ENCODE assay signal across 1 cellular context in the genomic region with DNA sequence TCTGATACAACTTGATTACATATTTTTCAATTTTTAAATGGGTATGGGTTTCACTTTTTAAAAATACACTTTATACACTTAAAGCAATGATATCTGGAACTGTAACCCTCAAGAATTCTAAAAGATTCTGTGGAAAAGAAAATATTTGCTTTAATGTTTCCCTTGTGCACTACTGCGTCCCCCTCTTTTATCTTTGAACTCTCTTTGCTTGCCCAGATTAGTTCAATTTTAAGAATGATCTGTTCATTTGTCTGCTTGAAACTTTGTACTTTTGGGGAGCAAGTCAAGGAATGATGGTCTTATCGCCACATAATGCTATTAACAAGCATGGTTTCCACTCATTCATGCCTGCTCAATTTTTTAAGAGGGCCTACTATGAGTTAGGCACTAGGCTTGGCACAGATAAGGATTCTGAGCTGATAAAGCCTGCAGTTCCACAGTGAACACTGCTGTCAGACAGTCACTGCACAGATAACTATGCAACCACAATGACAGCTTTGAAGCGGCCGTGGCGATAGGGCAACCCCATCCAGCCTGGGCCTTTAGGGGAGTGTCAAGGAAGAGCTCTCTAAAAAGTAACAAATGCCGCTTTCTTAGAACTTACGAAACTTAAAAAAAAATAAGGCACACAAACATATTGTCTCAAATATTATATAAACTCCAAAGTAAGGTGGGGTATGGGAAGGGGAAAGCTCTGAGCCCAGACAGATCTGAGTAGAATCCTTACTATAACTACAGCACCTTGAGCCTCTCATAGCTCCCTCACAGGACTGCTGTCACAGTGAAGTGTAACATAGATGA.
TF ChIP-seq lines count a peak whose summit lies in the region.

No MANE protein-coding gene starts in this region.

TF ChIP-seq in K562, 482 proteins besides CTCF, POLR2A, EP300 and RAD21 (continued from another document and continues in another):
- TF ChIP-seq, protein P1, sequence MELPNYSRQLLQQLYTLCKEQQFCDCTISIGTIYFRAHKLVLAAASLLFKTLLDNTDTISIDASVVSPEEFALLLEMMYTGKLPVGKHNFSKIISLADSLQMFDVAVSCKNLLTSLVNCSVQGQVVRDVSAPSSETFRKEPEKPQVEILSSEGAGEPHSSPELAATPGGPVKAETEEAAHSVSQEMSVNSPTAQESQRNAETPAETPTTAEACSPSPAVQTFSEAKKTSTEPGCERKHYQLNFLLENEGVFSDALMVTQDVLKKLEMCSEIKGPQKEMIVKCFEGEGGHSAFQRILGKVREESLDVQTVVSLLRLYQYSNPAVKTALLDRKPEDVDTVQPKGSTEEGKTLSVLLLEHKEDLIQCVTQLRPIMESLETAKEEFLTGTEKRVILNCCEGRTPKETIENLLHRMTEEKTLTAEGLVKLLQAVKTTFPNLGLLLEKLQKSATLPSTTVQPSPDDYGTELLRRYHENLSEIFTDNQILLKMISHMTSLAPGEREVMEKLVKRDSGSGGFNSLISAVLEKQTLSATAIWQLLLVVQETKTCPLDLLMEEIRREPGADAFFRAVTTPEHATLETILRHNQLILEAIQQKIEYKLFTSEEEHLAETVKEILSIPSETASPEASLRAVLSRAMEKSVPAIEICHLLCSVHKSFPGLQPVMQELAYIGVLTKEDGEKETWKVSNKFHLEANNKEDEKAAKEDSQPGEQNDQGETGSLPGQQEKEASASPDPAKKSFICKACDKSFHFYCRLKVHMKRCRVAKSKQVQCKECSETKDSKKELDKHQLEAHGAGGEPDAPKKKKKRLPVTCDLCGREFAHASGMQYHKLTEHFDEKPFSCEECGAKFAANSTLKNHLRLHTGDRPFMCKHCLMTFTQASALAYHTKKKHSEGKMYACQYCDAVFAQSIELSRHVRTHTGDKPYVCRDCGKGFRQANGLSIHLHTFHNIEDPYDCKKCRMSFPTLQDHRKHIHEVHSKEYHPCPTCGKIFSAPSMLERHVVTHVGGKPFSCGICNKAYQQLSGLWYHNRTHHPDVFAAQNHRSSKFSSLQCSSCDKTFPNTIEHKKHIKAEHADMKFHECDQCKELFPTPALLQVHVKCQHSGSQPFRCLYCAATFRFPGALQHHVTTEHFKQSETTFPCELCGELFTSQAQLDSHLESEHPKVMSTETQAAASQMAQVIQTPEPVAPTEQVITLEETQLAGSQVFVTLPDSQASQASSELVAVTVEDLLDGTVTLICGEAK (IDR thresholded peaks at IDR 0.05): no peak
- TF ChIP-seq, protein P1 (CRISPR knock-in tag; IDR thresholded peaks at IDR 0.05): no peak
- no peak for TF ChIP-seq BACH1 (tag; IDR thresholded peaks at IDR 0.05)
- no peak for TF ChIP-seq FUS (optimal IDR thresholded peaks at IDR 0.05; ENCODE audit: low read depth, low read length)
- TF ChIP-seq CREM (IDR thresholded peaks at IDR 0.05; ENCODE audit: low read depth): peak; percentile 83
- TF ChIP-seq ZNF347 (CRISPR knock-in tag; IDR thresholded peaks at IDR 0.05; ENCODE audit: low read depth): no peak
- TF ChIP-seq, protein P2, sequence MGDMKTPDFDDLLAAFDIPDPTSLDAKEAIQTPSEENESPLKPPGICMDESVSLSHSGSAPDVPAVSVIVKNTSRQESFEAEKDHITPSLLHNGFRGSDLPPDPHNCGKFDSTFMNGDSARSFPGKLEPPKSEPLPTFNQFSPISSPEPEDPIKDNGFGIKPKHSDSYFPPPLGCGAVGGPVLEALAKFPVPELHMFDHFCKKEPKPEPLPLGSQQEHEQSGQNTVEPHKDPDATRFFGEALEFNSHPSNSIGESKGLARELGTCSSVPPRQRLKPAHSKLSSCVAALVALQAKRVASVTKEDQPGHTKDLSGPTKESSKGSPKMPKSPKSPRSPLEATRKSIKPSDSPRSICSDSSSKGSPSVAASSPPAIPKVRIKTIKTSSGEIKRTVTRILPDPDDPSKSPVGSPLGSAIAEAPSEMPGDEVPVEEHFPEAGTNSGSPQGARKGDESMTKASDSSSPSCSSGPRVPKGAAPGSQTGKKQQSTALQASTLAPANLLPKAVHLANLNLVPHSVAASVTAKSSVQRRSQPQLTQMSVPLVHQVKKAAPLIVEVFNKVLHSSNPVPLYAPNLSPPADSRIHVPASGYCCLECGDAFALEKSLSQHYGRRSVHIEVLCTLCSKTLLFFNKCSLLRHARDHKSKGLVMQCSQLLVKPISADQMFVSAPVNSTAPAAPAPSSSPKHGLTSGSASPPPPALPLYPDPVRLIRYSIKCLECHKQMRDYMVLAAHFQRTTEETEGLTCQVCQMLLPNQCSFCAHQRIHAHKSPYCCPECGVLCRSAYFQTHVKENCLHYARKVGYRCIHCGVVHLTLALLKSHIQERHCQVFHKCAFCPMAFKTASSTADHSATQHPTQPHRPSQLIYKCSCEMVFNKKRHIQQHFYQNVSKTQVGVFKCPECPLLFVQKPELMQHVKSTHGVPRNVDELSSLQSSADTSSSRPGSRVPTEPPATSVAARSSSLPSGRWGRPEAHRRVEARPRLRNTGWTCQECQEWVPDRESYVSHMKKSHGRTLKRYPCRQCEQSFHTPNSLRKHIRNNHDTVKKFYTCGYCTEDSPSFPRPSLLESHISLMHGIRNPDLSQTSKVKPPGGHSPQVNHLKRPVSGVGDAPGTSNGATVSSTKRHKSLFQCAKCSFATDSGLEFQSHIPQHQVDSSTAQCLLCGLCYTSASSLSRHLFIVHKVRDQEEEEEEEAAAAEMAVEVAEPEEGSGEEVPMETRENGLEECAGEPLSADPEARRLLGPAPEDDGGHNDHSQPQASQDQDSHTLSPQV (IDR thresholded peaks at IDR 0.05): no peak
- no peak for TF ChIP-seq GABPB1 (CRISPR knock-in tag; IDR thresholded peaks at IDR 0.05)
- no peak for TF ChIP-seq ZNF75A (CRISPR knock-in tag; IDR thresholded peaks at IDR 0.05)
- TF ChIP-seq RBM39 (optimal IDR thresholded peaks at IDR 0.05; ENCODE audit: low read depth, low read length): no peak
- no peak for TF ChIP-seq ZNF76 (CRISPR knock-in tag; IDR thresholded peaks at IDR 0.05; ENCODE audit: borderline replicate concordance)
- no peak for TF ChIP-seq ILK (tag; IDR thresholded peaks at IDR 0.05; ENCODE audit: borderline replicate concordance, low read depth)
- TF ChIP-seq ELF2 (CRISPR knock-in tag; IDR thresholded peaks at IDR 0.05): no peak
- TF ChIP-seq, protein P3, sequence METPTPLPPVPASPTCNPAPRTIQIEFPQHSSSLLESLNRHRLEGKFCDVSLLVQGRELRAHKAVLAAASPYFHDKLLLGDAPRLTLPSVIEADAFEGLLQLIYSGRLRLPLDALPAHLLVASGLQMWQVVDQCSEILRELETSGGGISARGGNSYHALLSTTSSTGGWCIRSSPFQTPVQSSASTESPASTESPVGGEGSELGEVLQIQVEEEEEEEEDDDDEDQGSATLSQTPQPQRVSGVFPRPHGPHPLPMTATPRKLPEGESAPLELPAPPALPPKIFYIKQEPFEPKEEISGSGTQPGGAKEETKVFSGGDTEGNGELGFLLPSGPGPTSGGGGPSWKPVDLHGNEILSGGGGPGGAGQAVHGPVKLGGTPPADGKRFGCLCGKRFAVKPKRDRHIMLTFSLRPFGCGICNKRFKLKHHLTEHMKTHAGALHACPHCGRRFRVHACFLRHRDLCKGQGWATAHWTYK (CRISPR knock-in tag; IDR thresholded peaks at IDR 0.05): peak; percentile 65; the same call in 1 of the 2 replicates
- TF ChIP-seq NBN (IDR thresholded peaks at IDR 0.05; ENCODE audit: low read depth): 0 out of 2 replicates have a peak, but pooled peaks have one; percentile 24
- 0 out of 2 replicates have a peak, but pooled peaks have one; percentile 26 for TF ChIP-seq GATAD2A (IDR thresholded peaks at IDR 0.05)
- TF ChIP-seq, protein P4, sequence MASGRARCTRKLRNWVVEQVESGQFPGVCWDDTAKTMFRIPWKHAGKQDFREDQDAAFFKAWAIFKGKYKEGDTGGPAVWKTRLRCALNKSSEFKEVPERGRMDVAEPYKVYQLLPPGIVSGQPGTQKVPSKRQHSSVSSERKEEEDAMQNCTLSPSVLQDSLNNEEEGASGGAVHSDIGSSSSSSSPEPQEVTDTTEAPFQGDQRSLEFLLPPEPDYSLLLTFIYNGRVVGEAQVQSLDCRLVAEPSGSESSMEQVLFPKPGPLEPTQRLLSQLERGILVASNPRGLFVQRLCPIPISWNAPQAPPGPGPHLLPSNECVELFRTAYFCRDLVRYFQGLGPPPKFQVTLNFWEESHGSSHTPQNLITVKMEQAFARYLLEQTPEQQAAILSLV (tag; IDR thresholded peaks at IDR 0.05): no peak
- TF ChIP-seq ZNF695 (CRISPR knock-in tag; IDR thresholded peaks at IDR 0.05): no peak
- TF ChIP-seq MXI1 (IDR thresholded peaks at IDR 0.05; ENCODE audit: low read depth, low read length): no peak
- TF ChIP-seq PYGO2 (tag; IDR thresholded peaks at IDR 0.05): no peak
- TF ChIP-seq ZNF699 (CRISPR knock-in tag; IDR thresholded peaks at IDR 0.05; ENCODE audit: insufficient replicate concordance): no peak
- peak; percentile 33 for TF ChIP-seq RBBP5 (IDR thresholded peaks at IDR 0.05; ENCODE audit: borderline replicate concordance, insufficient read depth, low read length, poor library complexity, severe bottlenecking)
- peak; percentile 75 for TF ChIP-seq MYNN (IDR thresholded peaks at IDR 0.05)
- TF ChIP-seq MYNN (CRISPR knock-in tag; IDR thresholded peaks at IDR 0.05): no peak
- no peak for TF ChIP-seq GTF2A2 (tag; IDR thresholded peaks at IDR 0.05)
- no peak for TF ChIP-seq FOXJ3 (CRISPR knock-in tag; IDR thresholded peaks at IDR 0.05)
- no peak for TF ChIP-seq DACH1 (IDR thresholded peaks at IDR 0.05; ENCODE audit: partially characterized antibody)
- TF ChIP-seq KHSRP (IDR thresholded peaks at IDR 0.05): no peak
- TF ChIP-seq OTX1 (CRISPR knock-in tag; IDR thresholded peaks at IDR 0.05): no peak
- TF ChIP-seq, protein P5, sequence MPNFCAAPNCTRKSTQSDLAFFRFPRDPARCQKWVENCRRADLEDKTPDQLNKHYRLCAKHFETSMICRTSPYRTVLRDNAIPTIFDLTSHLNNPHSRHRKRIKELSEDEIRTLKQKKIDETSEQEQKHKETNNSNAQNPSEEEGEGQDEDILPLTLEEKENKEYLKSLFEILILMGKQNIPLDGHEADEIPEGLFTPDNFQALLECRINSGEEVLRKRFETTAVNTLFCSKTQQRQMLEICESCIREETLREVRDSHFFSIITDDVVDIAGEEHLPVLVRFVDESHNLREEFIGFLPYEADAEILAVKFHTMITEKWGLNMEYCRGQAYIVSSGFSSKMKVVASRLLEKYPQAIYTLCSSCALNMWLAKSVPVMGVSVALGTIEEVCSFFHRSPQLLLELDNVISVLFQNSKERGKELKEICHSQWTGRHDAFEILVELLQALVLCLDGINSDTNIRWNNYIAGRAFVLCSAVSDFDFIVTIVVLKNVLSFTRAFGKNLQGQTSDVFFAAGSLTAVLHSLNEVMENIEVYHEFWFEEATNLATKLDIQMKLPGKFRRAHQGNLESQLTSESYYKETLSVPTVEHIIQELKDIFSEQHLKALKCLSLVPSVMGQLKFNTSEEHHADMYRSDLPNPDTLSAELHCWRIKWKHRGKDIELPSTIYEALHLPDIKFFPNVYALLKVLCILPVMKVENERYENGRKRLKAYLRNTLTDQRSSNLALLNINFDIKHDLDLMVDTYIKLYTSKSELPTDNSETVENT (CRISPR knock-in tag; IDR thresholded peaks at IDR 0.05): no peak
- TF ChIP-seq HNRNPLL (IDR thresholded peaks at IDR 0.05; ENCODE audit: low read depth, low read length, poor library complexity, severe bottlenecking): no peak
- TF ChIP-seq SAP30 (IDR thresholded peaks at IDR 0.05; ENCODE audit: borderline replicate concordance, insufficient read depth, low read depth, low read length, poor library complexity, severe bottlenecking): no peak
- TF ChIP-seq, protein P6, sequence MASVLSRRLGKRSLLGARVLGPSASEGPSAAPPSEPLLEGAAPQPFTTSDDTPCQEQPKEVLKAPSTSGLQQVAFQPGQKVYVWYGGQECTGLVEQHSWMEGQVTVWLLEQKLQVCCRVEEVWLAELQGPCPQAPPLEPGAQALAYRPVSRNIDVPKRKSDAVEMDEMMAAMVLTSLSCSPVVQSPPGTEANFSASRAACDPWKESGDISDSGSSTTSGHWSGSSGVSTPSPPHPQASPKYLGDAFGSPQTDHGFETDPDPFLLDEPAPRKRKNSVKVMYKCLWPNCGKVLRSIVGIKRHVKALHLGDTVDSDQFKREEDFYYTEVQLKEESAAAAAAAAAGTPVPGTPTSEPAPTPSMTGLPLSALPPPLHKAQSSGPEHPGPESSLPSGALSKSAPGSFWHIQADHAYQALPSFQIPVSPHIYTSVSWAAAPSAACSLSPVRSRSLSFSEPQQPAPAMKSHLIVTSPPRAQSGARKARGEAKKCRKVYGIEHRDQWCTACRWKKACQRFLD (CRISPR knock-in tag; IDR thresholded peaks at IDR 0.05): peak; percentile 42; the same call in 1 of the 2 replicates
- TF ChIP-seq, protein P7, sequence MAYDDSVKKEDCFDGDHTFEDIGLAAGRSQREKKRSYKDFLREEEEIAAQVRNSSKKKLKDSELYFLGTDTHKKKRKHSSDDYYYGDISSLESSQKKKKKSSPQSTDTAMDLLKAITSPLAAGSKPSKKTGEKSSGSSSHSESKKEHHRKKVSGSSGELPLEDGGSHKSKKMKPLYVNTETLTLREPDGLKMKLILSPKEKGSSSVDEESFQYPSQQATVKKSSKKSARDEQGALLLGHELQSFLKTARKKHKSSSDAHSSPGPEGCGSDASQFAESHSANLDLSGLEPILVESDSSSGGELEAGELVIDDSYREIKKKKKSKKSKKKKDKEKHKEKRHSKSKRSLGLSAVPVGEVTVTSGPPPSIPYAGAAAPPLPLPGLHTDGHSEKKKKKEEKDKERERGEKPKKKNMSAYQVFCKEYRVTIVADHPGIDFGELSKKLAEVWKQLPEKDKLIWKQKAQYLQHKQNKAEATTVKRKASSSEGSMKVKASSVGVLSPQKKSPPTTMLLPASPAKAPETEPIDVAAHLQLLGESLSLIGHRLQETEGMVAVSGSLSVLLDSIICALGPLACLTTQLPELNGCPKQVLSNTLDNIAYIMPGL (CRISPR knock-in tag; IDR thresholded peaks at IDR 0.05): no peak
